In genomic region chr15:74396445-74397238, GRCh38 we compare ENCODE assay signal across 1 cellular context.
TF ChIP-seq lines count a peak whose summit lies in the region.

No MANE protein-coding gene starts in this region.

TF ChIP-seq in K562, 482 proteins besides CTCF, POLR2A, EP300 and RAD21 (continues in another document):
- TF ChIP-seq AFF1 (IDR thresholded peaks at IDR 0.05; ENCODE audit: low read depth in 1 of 2, partially characterized antibody in 2 of 2) (no peak), FOS (IDR thresholded peaks at IDR 0.05; ENCODE audit: extremely low read depth, insufficient read length) (no peak), ATF3 (IDR thresholded peaks at IDR 0.05) (peak; percentile 46), ATF3 (CRISPR knock-in tag; conservative IDR thresholded peaks at IDR 0.05) (no peak), L3MBTL2 (IDR thresholded peaks at IDR 0.05) (peak; percentile 36; the same call in 1 of the 2 replicates), CBX5 (IDR thresholded peaks at IDR 0.05; ENCODE audit: borderline replicate concordance, low read depth) (no peak), AFF4 (CRISPR knock-in tag; IDR thresholded peaks at IDR 0.05) (no peak), PHTF2 (CRISPR knock-in tag; IDR thresholded peaks at IDR 0.05) (no peak), ERF (CRISPR knock-in tag; IDR thresholded peaks at IDR 0.05) (no peak), NR1H2 (CRISPR knock-in tag; IDR thresholded peaks at IDR 0.05) (no peak), RREB1 (CRISPR knock-in tag; IDR thresholded peaks at IDR 0.05) (no peak), NFIX (CRISPR knock-in tag; IDR thresholded peaks at IDR 0.05; ENCODE audit: low read depth) (no peak), ZNF780A (CRISPR knock-in tag; IDR thresholded peaks at IDR 0.05) (no peak), TAF7 (tag; IDR thresholded peaks at IDR 0.05) (no peak), CGGBP1 (CRISPR knock-in tag; IDR thresholded peaks at IDR 0.05) (no peak), CC2D1A (IDR thresholded peaks at IDR 0.05) (no peak), ETS1 (conservative IDR thresholded peaks at IDR 0.05; ENCODE audit: control insufficient read depth, low read depth, low read length) (no peak), EGR1 (conservative IDR thresholded peaks at IDR 0.05) (peak; percentile 76), PHF21A (IDR thresholded peaks at IDR 0.05; ENCODE audit: borderline replicate concordance, low read depth) (no peak), CSDE1 (IDR thresholded peaks at IDR 0.05) (no peak), NFYB (IDR thresholded peaks at IDR 0.05; ENCODE audit: extremely low read depth, insufficient read length) (no peak), TBP (optimal IDR thresholded peaks at IDR 0.05; ENCODE audit: low read depth, low read length) (no peak), POLR2AphosphoS2 (IDR thresholded peaks at IDR 0.05; ENCODE audit: low read length) (no peak), KAT7 (CRISPR knock-in tag; IDR thresholded peaks at IDR 0.05; ENCODE audit: borderline replicate concordance) (no peak), FOSL1 (tag; conservative IDR thresholded peaks at IDR 0.05) (peak; percentile 57), SOX6 (IDR thresholded peaks at IDR 0.05) (no peak), ZNF57 (CRISPR knock-in tag; IDR thresholded peaks at IDR 0.05) (no peak), HMBOX1 (IDR thresholded peaks at IDR 0.05) (no peak), ZNF785 (CRISPR knock-in tag; IDR thresholded peaks at IDR 0.05) (no peak), YY1 (IDR thresholded peaks at IDR 0.05; ENCODE audit: borderline replicate concordance in 1 of 3, control insufficient read depth in 1 of 3, extremely low read depth in 1 of 3, insufficient read depth in 3 of 3, insufficient read length in 1 of 3, insufficient replicate concordance in 2 of 3, low read depth in 1 of 3, low read length in 2 of 3) (no peak), ZFX (CRISPR knock-in tag; IDR thresholded peaks at IDR 0.05) (peak; percentile 37; the same call in 1 of the 2 replicates), NFE2L1 (tag; IDR thresholded peaks at IDR 0.05; ENCODE audit: borderline replicate concordance, low read depth) (no peak), C11orf30 (IDR thresholded peaks at IDR 0.05; ENCODE audit: low read depth) (no peak), HMGXB4 (CRISPR knock-in tag; IDR thresholded peaks at IDR 0.05) (no peak), SPI1 (IDR thresholded peaks at IDR 0.05; ENCODE audit: borderline replicate concordance, low read depth, low read length) (0 out of 2 replicates have a peak, but pooled peaks have one; percentile 41), ZNF655 (CRISPR knock-in tag; IDR thresholded peaks at IDR 0.05) (no peak), ZNF695 (CRISPR knock-in tag; IDR thresholded peaks at IDR 0.05) (no peak)
